ENCODE assay signal across 10 cellular contexts in genomic region chr12:10033783-10034381, GRCh38. TPM values are rescaled to one million over a fixed set of nuclear protein-coding genes. Genes with fewer than 3 reads are reported as not detected.
DNase-seq lines count a peak whose midpoint lies in the region; ATAC-seq, FAIRE-seq and TF ChIP-seq lines count a peak whose summit lies in the region.
"Had no signal": no experiment of that assay in that cellular context is flagged by ENCODE, and none has a peak within 500 bp of the region (broad histone marks: within the 10 kb centered on the region; RNA-seq: fewer than 3 reads in every experiment).

No MANE protein-coding gene starts in this region.

- H3K4me1 ChIP-seq in DND-41 (ENCODE audit: insufficient read depth, low read length) = no peaks in the 10 kb centered on the region
- no peaks in the 10 kb centered on the region for H3K4me1 ChIP-seq in neural progenitor cell

- H3K36me3 ChIP-seq in DND-41 (ENCODE audit: insufficient read depth, low read length) (no peaks in the 10 kb centered on the region), bronchial epithelial cell (ENCODE audit: control insufficient read depth, insufficient read depth, low read length) (no peaks in the 10 kb centered on the region), neural progenitor cell (no peaks in the 10 kb centered on the region)

- H3K27me3 ChIP-seq in DND-41 (ENCODE audit: insufficient read depth, low read length, poor library complexity) (peaks cover 14% of the 10 kb centered on the region), bronchial epithelial cell (ENCODE audit: control insufficient read depth, insufficient read depth, low read length) (peaks cover 2% of the 10 kb centered on the region), neural progenitor cell (no peaks in the 10 kb centered on the region)

- no peaks in the 10 kb centered on the region for H3K9me3 Mint-ChIP-seq in neural progenitor cell

- peak; percentile 41 for TF ChIP-seq CTCF in DND-41 (IDR thresholded peaks at IDR 0.05; ENCODE audit: borderline replicate concordance, extremely low read depth, low read length, poor library complexity, severe bottlenecking)
- peak; percentile 50 for TF ChIP-seq CTCF in LNCaP clone FGC (IDR thresholded peaks at IDR 0.05; ENCODE audit: control insufficient read depth, extremely low read depth, insufficient read depth)
- peak; percentile 31 for TF ChIP-seq CTCF in bronchial epithelial cell (IDR thresholded peaks at IDR 0.05; ENCODE audit: insufficient read depth, low read length, severe bottlenecking)
- TF ChIP-seq CTCF in neural progenitor cell (IDR thresholded peaks at IDR 0.05) = peak; percentile 54

- H3K27ac Mint-ChIP-seq in neural progenitor cell = no peak overlapping the region

- H2AFZ ChIP-seq in DND-41 (ENCODE audit: low read depth, low read length) (no peak overlapping the region), neural progenitor cell (replicated peaks) (peak overlapping the region; percentile 12)

- no peaks in the 10 kb centered on the region for H3K9me3 ChIP-seq in DND-41 (ENCODE audit: insufficient read depth, low read length, severe bottlenecking)
- H3K9me3 ChIP-seq in neural progenitor cell (ENCODE audit: low read depth) = no peaks in the 10 kb centered on the region

- H3K79me2 ChIP-seq in DND-41 (ENCODE audit: insufficient read depth, low read length) = no peaks in the 10 kb centered on the region
- no peaks in the 10 kb centered on the region for H3K79me2 ChIP-seq in neural progenitor cell (ENCODE audit: low read depth)

- no peaks in the 10 kb centered on the region for H3K36me3 Mint-ChIP-seq in neural progenitor cell

- H4K20me1 ChIP-seq in DND-41 (ENCODE audit: insufficient read depth, low read length) = no peaks in the 10 kb centered on the region
- H4K20me1 ChIP-seq in neural progenitor cell (ENCODE audit: low read depth) = no peaks in the 10 kb centered on the region

- no peak for FAIRE-seq in bronchial epithelial cell (lab: Jason Lieb, UNC)

- no peak for ATAC-seq in DND-41 (ENCODE audit: insufficient read depth, low read depth)

- H3K27ac ChIP-seq in DND-41 (ENCODE audit: low read length) (no peak overlapping the region), neural progenitor cell (no peak overlapping the region)

- H3K9ac ChIP-seq in DND-41 (ENCODE audit: low read depth, low read length) = no peak overlapping the region
- H3K9ac ChIP-seq in neural progenitor cell = no peak overlapping the region

- H3K4me3 ChIP-seq in DND-41 (ENCODE audit: low read depth in 1 of 2, low read length in 2 of 2) (no peak overlapping the region), LNCaP clone FGC (ENCODE audit: low read depth, low read length) (no peak overlapping the region), bronchial epithelial cell (ENCODE audit: low read depth, low read length) (no peak overlapping the region), neural progenitor cell (no peak overlapping the region)

- DNase-seq in DND-41 (no peak), LNCaP clone FGC (ENCODE audit: low read depth) (no peak), bronchial epithelial cell (ENCODE audit: low read depth) (peak; percentile 27), neural progenitor cell (ENCODE audit: low spot score) (no peak), H4 (ENCODE audit: low spot score) (no peak), hippocampal formation (lab: John Stamatoyannopoulos, UW) (no peak), NCI-H748 treated with DMSO at 0.1 percent for 48 hours (lab: John Stamatoyannopoulos, UW) (no peak)
- DNase-seq in activated effector memory CD4-positive, alpha-beta T cell treated with Interleukin-2 at 50 U/mL for 16 hours = no peak
- DNase-seq: kidney glomerular epithelial cell, NCI-H146 had no signal

- no peaks in the 10 kb centered on the region for H3K4me1 Mint-ChIP-seq in neural progenitor cell

- H3K27me3 Mint-ChIP-seq in neural progenitor cell (ENCODE audit: insufficient read depth, low read depth) = no peaks in the 10 kb centered on the region

- H3K4me2 ChIP-seq in DND-41 (ENCODE audit: insufficient read depth, low read length) = no peak overlapping the region
- H3K4me2 ChIP-seq in neural progenitor cell = no peak overlapping the region

- H3K4me3 Mint-ChIP-seq in neural progenitor cell = no peak overlapping the region

- no peaks in the 10 kb centered on the region for H3F3A ChIP-seq in neural progenitor cell (ENCODE audit: low read depth)

RNA-seq across cellular contexts. Expression of gene CLEC9A, which starts 3.4 kb away (rescaled TPM):
- total RNA-seq in bronchial epithelial cell (not detected in 2 replicates), neural progenitor cell (ENCODE audit: low replicate concordance) (not detected in 2 replicates)
- total RNA-seq in H4 (2014; rRNA removed; shearing (Covaris generic)) = not detected in 2 replicates

RNA-seq across cellular contexts. Expression of gene CLEC12B, which starts 23.5 kb away (rescaled TPM):
- not detected in 2 replicates for total RNA-seq in bronchial epithelial cell
- total RNA-seq in neural progenitor cell (ENCODE audit: low replicate concordance) = not detected in 2 replicates
- total RNA-seq in H4 (2014; rRNA removed; shearing (Covaris generic)) = not detected in 2 replicates

RNA-seq across cellular contexts. Expression of gene CLEC1B, which starts 35.0 kb away (rescaled TPM):
- not detected in 2 replicates for total RNA-seq in bronchial epithelial cell
- not detected in 2 replicates for total RNA-seq in neural progenitor cell (ENCODE audit: low replicate concordance)
- not detected in 2 replicates for total RNA-seq in H4 (2014; rRNA removed; shearing (Covaris generic))
